Comparison of ENCODE assay signal across 1 cellular context in the genomic region with DNA sequence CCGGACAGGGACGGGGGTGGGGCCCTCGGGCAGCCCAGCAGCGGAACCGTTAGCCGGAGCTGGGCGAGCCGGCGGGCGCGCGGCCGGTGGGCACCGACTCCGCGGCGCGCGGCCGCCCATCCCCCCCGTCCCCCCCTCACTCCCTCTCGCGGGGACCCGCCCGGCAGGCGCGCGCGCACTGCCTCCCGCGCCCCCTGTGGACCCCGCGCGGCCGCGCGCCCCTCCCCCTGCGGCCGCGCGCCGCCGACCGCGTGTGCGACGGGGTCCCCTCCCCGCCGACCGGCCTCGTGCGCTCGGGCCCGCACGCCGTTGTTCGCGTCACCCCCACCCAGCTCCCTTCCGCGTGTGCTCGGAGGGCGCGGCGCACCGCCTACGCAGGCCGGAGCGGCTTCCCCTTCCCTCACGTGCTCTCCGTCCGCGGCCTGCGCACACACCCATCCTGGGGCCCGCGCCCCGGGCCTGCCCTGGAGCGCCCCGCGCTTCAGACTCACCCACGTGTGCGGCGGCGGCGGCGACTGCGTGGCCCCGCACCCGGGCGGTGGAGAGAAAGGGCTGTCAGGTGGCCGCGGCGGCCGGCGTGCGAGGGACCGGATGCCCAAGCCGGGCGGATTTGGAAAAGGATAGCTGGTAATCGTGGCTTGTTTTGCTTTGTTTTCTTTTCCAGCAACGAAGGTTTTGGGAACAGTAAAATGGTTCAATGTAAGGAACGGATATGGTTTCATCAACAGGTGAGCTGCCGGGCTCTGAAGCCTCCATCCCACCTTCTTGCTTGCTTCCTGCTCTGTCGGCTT.
A peak's percentile ranks its signal among the peaks of the same experiment; 100 is the strongest.
TF ChIP-seq lines count a peak whose summit lies in the region.

No MANE protein-coding gene starts in this region.

TF ChIP-seq in HepG2, 621 proteins besides CTCF, POLR2A, EP300 and RAD21 (continued from another document and continues in another):
- TF ChIP-seq, protein P1, sequence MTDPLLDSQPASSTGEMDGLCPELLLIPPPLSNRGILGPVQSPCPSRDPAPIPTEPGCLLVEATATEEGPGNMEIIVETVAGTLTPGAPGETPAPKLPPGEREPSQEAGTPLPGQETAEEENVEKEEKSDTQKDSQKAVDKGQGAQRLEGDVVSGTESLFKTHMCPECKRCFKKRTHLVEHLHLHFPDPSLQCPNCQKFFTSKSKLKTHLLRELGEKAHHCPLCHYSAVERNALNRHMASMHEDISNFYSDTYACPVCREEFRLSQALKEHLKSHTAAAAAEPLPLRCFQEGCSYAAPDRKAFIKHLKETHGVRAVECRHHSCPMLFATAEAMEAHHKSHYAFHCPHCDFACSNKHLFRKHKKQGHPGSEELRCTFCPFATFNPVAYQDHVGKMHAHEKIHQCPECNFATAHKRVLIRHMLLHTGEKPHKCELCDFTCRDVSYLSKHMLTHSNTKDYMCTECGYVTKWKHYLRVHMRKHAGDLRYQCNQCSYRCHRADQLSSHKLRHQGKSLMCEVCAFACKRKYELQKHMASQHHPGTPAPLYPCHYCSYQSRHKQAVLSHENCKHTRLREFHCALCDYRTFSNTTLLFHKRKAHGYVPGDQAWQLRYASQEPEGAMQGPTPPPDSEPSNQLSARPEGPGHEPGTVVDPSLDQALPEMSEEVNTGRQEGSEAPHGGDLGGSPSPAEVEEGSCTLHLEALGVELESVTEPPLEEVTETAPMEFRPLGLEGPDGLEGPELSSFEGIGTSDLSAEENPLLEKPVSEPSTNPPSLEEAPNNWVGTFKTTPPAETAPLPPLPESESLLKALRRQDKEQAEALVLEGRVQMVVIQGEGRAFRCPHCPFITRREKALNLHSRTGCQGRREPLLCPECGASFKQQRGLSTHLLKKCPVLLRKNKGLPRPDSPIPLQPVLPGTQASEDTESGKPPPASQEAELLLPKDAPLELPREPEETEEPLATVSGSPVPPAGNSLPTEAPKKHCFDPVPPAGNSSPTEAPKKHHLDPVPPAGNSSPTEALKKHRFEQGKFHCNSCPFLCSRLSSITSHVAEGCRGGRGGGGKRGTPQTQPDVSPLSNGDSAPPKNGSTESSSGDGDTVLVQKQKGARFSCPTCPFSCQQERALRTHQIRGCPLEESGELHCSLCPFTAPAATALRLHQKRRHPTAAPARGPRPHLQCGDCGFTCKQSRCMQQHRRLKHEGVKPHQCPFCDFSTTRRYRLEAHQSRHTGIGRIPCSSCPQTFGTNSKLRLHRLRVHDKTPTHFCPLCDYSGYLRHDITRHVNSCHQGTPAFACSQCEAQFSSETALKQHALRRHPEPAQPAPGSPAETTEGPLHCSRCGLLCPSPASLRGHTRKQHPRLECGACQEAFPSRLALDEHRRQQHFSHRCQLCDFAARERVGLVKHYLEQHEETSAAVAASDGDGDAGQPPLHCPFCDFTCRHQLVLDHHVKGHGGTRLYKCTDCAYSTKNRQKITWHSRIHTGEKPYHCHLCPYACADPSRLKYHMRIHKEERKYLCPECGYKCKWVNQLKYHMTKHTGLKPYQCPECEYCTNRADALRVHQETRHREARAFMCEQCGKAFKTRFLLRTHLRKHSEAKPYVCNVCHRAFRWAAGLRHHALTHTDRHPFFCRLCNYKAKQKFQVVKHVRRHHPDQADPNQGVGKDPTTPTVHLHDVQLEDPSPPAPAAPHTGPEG (CRISPR knock-in tag; IDR thresholded peaks at IDR 0.05), result peak; percentile 82; the same call in 1 of the 2 replicates
- TF ChIP-seq ERF (CRISPR knock-in tag; IDR thresholded peaks at IDR 0.05) (no peak), ZFX (CRISPR knock-in tag; IDR thresholded peaks at IDR 0.05; ENCODE audit: low read depth) (peak; percentile 71), FOXA3 (CRISPR knock-in tag; IDR thresholded peaks at IDR 0.05) (peak; percentile 26), YEATS4 (CRISPR knock-in tag; IDR thresholded peaks at IDR 0.05; ENCODE audit: borderline replicate concordance) (peak; percentile 84), SP1 (IDR thresholded peaks at IDR 0.05) (no peak), SP1 (CRISPR knock-in tag; IDR thresholded peaks at IDR 0.05) (peak; percentile 40; the same call in 1 of the 2 replicates), HES4 (CRISPR knock-in tag; IDR thresholded peaks at IDR 0.05; ENCODE audit: borderline replicate concordance) (peak; percentile 89), ZNF180 (CRISPR knock-in tag; IDR thresholded peaks at IDR 0.05; ENCODE audit: borderline replicate concordance, low read depth) (no peak), POGZ (CRISPR knock-in tag; IDR thresholded peaks at IDR 0.05) (0 out of 2 replicates have a peak, but pooled peaks have one; percentile 9), CAMTA2 (CRISPR knock-in tag; IDR thresholded peaks at IDR 0.05; ENCODE audit: borderline replicate concordance) (no peak)
- TF ChIP-seq, protein P2, sequence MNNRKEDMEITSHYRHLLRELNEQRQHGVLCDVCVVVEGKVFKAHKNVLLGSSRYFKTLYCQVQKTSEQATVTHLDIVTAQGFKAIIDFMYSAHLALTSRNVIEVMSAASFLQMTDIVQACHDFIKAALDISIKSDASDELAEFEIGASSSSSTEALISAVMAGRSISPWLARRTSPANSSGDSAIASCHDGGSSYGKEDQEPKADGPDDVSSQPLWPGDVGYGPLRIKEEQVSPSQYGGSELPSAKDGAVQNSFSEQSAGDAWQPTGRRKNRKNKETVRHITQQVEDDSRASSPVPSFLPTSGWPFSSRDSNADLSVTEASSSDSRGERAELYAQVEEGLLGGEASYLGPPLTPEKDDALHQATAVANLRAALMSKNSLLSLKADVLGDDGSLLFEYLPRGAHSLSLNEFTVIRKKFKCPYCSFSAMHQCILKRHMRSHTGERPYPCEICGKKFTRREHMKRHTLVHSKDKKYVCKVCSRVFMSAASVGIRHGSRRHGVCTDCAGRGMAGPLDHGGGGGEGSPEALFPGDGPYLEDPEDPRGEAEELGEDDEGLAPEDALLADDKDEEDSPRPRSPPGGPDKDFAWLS (CRISPR knock-in tag; IDR thresholded peaks at IDR 0.05; ENCODE audit: borderline replicate concordance), result no peak
- TF ChIP-seq, protein P3, sequence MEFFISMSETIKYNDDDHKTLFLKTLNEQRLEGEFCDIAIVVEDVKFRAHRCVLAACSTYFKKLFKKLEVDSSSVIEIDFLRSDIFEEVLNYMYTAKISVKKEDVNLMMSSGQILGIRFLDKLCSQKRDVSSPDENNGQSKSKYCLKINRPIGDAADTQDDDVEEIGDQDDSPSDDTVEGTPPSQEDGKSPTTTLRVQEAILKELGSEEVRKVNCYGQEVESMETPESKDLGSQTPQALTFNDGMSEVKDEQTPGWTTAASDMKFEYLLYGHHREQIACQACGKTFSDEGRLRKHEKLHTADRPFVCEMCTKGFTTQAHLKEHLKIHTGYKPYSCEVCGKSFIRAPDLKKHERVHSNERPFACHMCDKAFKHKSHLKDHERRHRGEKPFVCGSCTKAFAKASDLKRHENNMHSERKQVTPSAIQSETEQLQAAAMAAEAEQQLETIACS (CRISPR knock-in tag; IDR thresholded peaks at IDR 0.05), result peak; percentile 83
- TF ChIP-seq, protein P4, sequence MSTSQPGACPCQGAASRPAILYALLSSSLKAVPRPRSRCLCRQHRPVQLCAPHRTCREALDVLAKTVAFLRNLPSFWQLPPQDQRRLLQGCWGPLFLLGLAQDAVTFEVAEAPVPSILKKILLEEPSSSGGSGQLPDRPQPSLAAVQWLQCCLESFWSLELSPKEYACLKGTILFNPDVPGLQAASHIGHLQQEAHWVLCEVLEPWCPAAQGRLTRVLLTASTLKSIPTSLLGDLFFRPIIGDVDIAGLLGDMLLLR (CRISPR knock-in tag; IDR thresholded peaks at IDR 0.05), result peak; percentile 95; the same call in 1 of the 2 replicates
- TF ChIP-seq, protein P5, sequence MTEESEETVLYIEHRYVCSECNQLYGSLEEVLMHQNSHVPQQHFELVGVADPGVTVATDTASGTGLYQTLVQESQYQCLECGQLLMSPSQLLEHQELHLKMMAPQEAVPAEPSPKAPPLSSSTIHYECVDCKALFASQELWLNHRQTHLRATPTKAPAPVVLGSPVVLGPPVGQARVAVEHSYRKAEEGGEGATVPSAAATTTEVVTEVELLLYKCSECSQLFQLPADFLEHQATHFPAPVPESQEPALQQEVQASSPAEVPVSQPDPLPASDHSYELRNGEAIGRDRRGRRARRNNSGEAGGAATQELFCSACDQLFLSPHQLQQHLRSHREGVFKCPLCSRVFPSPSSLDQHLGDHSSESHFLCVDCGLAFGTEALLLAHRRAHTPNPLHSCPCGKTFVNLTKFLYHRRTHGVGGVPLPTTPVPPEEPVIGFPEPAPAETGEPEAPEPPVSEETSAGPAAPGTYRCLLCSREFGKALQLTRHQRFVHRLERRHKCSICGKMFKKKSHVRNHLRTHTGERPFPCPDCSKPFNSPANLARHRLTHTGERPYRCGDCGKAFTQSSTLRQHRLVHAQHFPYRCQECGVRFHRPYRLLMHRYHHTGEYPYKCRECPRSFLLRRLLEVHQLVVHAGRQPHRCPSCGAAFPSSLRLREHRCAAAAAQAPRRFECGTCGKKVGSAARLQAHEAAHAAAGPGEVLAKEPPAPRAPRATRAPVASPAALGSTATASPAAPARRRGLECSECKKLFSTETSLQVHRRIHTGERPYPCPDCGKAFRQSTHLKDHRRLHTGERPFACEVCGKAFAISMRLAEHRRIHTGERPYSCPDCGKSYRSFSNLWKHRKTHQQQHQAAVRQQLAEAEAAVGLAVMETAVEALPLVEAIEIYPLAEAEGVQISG (CRISPR knock-in tag; IDR thresholded peaks at IDR 0.05), result peak; percentile 71; the same call in 1 of the 2 replicates
- TF ChIP-seq, protein P6, sequence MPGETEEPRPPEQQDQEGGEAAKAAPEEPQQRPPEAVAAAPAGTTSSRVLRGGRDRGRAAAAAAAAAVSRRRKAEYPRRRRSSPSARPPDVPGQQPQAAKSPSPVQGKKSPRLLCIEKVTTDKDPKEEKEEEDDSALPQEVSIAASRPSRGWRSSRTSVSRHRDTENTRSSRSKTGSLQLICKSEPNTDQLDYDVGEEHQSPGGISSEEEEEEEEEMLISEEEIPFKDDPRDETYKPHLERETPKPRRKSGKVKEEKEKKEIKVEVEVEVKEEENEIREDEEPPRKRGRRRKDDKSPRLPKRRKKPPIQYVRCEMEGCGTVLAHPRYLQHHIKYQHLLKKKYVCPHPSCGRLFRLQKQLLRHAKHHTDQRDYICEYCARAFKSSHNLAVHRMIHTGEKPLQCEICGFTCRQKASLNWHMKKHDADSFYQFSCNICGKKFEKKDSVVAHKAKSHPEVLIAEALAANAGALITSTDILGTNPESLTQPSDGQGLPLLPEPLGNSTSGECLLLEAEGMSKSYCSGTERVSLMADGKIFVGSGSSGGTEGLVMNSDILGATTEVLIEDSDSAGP (CRISPR knock-in tag; IDR thresholded peaks at IDR 0.05; ENCODE audit: borderline replicate concordance), result peak; percentile 48; the same call in 1 of the 2 replicates
- TF ChIP-seq, protein P7, sequence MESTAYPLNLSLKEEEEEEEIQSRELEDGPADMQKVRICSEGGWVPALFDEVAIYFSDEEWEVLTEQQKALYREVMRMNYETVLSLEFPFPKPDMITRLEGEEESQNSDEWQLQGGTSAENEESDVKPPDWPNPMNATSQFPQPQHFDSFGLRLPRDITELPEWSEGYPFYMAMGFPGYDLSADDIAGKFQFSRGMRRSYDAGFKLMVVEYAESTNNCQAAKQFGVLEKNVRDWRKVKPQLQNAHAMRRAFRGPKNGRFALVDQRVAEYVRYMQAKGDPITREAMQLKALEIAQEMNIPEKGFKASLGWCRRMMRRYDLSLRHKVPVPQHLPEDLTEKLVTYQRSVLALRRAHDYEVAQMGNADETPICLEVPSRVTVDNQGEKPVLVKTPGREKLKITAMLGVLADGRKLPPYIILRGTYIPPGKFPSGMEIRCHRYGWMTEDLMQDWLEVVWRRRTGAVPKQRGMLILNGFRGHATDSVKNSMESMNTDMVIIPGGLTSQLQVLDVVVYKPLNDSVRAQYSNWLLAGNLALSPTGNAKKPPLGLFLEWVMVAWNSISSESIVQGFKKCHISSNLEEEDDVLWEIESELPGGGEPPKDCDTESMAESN (CRISPR knock-in tag; conservative IDR thresholded peaks at IDR 0.05), result 0 out of 2 replicates have a peak, but pooled peaks have one; percentile 28
- TF ChIP-seq, protein P8, sequence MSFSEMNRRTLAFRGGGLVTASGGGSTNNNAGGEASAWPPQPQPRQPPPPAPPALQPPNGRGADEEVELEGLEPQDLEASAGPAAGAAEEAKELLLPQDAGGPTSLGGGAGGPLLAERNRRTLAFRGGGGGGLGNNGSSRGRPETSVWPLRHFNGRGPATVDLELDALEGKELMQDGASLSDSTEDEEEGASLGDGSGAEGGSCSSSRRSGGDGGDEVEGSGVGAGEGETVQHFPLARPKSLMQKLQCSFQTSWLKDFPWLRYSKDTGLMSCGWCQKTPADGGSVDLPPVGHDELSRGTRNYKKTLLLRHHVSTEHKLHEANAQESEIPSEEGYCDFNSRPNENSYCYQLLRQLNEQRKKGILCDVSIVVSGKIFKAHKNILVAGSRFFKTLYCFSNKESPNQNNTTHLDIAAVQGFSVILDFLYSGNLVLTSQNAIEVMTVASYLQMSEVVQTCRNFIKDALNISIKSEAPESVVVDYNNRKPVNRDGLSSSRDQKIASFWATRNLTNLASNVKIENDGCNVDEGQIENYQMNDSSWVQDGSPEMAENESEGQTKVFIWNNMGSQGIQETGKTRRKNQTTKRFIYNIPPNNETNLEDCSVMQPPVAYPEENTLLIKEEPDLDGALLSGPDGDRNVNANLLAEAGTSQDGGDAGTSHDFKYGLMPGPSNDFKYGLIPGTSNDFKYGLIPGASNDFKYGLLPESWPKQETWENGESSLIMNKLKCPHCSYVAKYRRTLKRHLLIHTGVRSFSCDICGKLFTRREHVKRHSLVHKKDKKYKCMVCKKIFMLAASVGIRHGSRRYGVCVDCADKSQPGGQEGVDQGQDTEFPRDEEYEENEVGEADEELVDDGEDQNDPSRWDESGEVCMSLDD (CRISPR knock-in tag; IDR thresholded peaks at IDR 0.05; ENCODE audit: borderline replicate concordance), result peak; percentile 59; the same call in 1 of the 2 replicates
- TF ChIP-seq, protein P9, sequence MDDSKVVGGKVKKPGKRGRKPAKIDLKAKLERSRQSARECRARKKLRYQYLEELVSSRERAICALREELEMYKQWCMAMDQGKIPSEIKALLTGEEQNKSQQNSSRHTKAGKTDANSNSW (CRISPR knock-in tag; IDR thresholded peaks at IDR 0.05; ENCODE audit: borderline replicate concordance), result 0 out of 2 replicates have a peak, but pooled peaks have one; percentile 59
- TF ChIP-seq, protein P10, sequence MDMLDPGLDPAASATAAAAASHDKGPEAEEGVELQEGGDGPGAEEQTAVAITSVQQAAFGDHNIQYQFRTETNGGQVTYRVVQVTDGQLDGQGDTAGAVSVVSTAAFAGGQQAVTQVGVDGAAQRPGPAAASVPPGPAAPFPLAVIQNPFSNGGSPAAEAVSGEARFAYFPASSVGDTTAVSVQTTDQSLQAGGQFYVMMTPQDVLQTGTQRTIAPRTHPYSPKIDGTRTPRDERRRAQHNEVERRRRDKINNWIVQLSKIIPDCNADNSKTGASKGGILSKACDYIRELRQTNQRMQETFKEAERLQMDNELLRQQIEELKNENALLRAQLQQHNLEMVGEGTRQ (IDR thresholded peaks at IDR 0.05; ENCODE audit: low read depth, low read length), result peak; percentile 38; the same call in 1 of the 2 replicates
- TF ChIP-seq, protein P10 (CRISPR knock-in tag; IDR thresholded peaks at IDR 0.05; ENCODE audit: borderline replicate concordance), result no peak
